ENCODE assay signal across 1 cellular context in genomic region chr21:45641480-45642035, GRCh38.
TF ChIP-seq lines count a peak whose summit lies in the region.

No MANE protein-coding gene starts in this region.

TF ChIP-seq in H1, 55 proteins besides CTCF, POLR2A, EP300 and RAD21:
- TF ChIP-seq EZH2 (IDR thresholded peaks at IDR 0.05; ENCODE audit: low read depth, low read length, severe bottlenecking) (peak; percentile 20), KDM1A (IDR thresholded peaks at IDR 0.05; ENCODE audit: borderline replicate concordance, low read length) (no peak), RFX5 (IDR thresholded peaks at IDR 0.05; ENCODE audit: borderline replicate concordance, low read depth, low read length) (no peak)
